24 cellular contexts compared by ENCODE assay signal in genomic region chr1:222788328-222789156, GRCh38. TPM values are rescaled to one million over a fixed set of nuclear protein-coding genes. Genes with fewer than 3 reads are reported as not detected.
DNase-seq lines count a peak whose midpoint lies in the region; ATAC-seq, FAIRE-seq and TF ChIP-seq lines count a peak whose summit lies in the region.
"Had no signal": no experiment of that assay in that cellular context is flagged by ENCODE, and none has a peak within 500 bp of the region (broad histone marks: within the 10 kb centered on the region; RNA-seq: fewer than 3 reads in every experiment).

No MANE protein-coding gene starts in this region.

- H3K4me3 ChIP-seq in BLaER1, result no peak overlapping the region
- no peak overlapping the region for H3K4me3 ChIP-seq in bronchial epithelial cell (ENCODE audit: low read depth, low read length)
- H3K4me3 ChIP-seq: prostate gland, spleen had no signal

- H3K9me3 ChIP-seq in BLaER1, result peaks cover 24% of the 10 kb centered on the region
- H3K9me3 ChIP-seq: prostate gland had no signal

- H3K27me3 ChIP-seq in BLaER1 (no peaks in the 10 kb centered on the region), bronchial epithelial cell (ENCODE audit: control insufficient read depth, insufficient read depth, low read length) (peaks cover 4% of the 10 kb centered on the region)
- H3K27me3 ChIP-seq: spleen had no signal

- H3K4me2 ChIP-seq in BLaER1, result peak overlapping the region; percentile 26

- no peak for FAIRE-seq in bronchial epithelial cell (lab: Jason Lieb, UNC)
- FAIRE-seq: colon, endothelial cell of umbilical vein, HepG2 had no signal

- no peak overlapping the region for H3K9ac ChIP-seq in BLaER1

- DNase-seq in bronchial epithelial cell (ENCODE audit: low read depth) (peak; percentile 57), SHP77 (lab: John Stamatoyannopoulos, UW) (no peak), mesenteric fat pad (ENCODE audit: low spot score) (no peak)
- DNase-seq: activated CD4-positive, alpha-beta T cell treated with anti-CD3 and anti-CD28 coated beads for 36 hours; activated CD8-positive, alpha-beta memory T cell treated with anti-CD3 and anti-CD28 coated beads, Interleukin-2, amount 50 U/mL, for 4 hours; activated naive CD4-positive, alpha-beta T cell; DMS153; natural killer cell; NCI-H1930; NCI-H510A; spleen; stimulated activated naive CD4-positive, alpha-beta T cell; trophoblast cell had no signal

- TF ChIP-seq CTCF in bronchial epithelial cell (IDR thresholded peaks at IDR 0.05; ENCODE audit: insufficient read depth, low read length, severe bottlenecking), result no peak

- H3K4me1 ChIP-seq in BLaER1, result peaks cover 34% of the 10 kb centered on the region
- H3K4me1 ChIP-seq: prostate gland had no signal

- H3K36me3 ChIP-seq in BLaER1 (no peaks in the 10 kb centered on the region), bronchial epithelial cell (ENCODE audit: control insufficient read depth, insufficient read depth, low read length) (no peaks in the 10 kb centered on the region)
- H3K36me3 ChIP-seq: prostate gland, spleen had no signal

- H3K27ac ChIP-seq in BLaER1, result no peak overlapping the region
- H3K27ac ChIP-seq: prostate gland, spleen had no signal

- ATAC-seq in GM19397 (IDR thresholded peaks at IDR 0.05; ENCODE audit: unreplicated experiment), result peak; percentile 83
- ATAC-seq in HG02884 (IDR thresholded peaks at IDR 0.05; ENCODE audit: unreplicated experiment), result peak; percentile 76
- ATAC-seq in HG03280 (IDR thresholded peaks at IDR 0.05; ENCODE audit: unreplicated experiment), result no peak
- no peak for ATAC-seq in HG02840 (IDR thresholded peaks at IDR 0.05; ENCODE audit: low FRiP score, unreplicated experiment)
- ATAC-seq: activated CD4-positive, alpha-beta T cell treated with anti-CD3 and anti-CD28 coated beads for 36 hours; HepG2; natural killer cell had no signal

- no peaks in the 10 kb centered on the region for H4K20me1 ChIP-seq in BLaER1

RNA-seq across cellular contexts. Expression of gene DISP1, which starts 26.3 kb away (rescaled TPM):
- 0.53 and 0.90 TPM in 2 replicates for total RNA-seq in bronchial epithelial cell
- 6.1 TPM for total RNA-seq in mesenteric fat pad

RNA-seq across cellular contexts. Expression of gene FAM177B, which starts 51.5 kb away (rescaled TPM):
- total RNA-seq in bronchial epithelial cell (0.38 TPM in 1 of 2 replicates, not detected in the other), mesenteric fat pad (not detected)
- total RNA-seq: A172; activated CD4-positive, alpha-beta T cell treated with anti-CD3 and anti-CD28 coated beads for 36 hours; endothelial cell of umbilical vein; HepG2; natural killer cell; OCI-LY7 had no signal

Comparison
In these comparisons a context has a peak if more than half of its experiments do, and no peak if none do; other contexts are left out.
1. ATAC-seq: peak in GM19397 (single experiment) and HG02884 (single experiment); none in HG03280 (single experiment) and HG02840 (single experiment).